In genomic region chr18:5998907-5999306, GRCh38 we compare ENCODE assay signal across 14 cellular contexts.
A peak's percentile ranks its signal among the peaks of the same experiment; 100 is the strongest.
DNase-seq lines count a peak whose midpoint lies in the region; ATAC-seq, FAIRE-seq and TF ChIP-seq lines count a peak whose summit lies in the region.
"Had no signal": no experiment of that assay in that cellular context is flagged by ENCODE, and none has a peak within 500 bp of the region (broad histone marks: within the 10 kb centered on the region; RNA-seq: fewer than 3 reads in every experiment).

No MANE protein-coding gene starts in this region.

- peak; percentile 68 for FAIRE-seq in GM18507 (lab: Jason Lieb, UNC)
- FAIRE-seq: islet of Langerhans had no signal

- intact Hi-C loops in left colon (cut with DNase I, micrococcal nuclease) = no loop called here

- ATAC-seq in GM19463 (IDR thresholded peaks at IDR 0.05; ENCODE audit: unreplicated experiment) (peak; percentile 95), HG02840 (IDR thresholded peaks at IDR 0.05; ENCODE audit: low FRiP score, unreplicated experiment) (peak; percentile 65), HG03457 (IDR thresholded peaks at IDR 0.05; ENCODE audit: unreplicated experiment) (peak; percentile 80), left colon (no peak)
- ATAC-seq: HCT116 had no signal

- no peaks in the 10 kb centered on the region for H3K36me3 Mint-ChIP-seq in neural progenitor cell
- H3K36me3 Mint-ChIP-seq: type B pancreatic cell had no signal

- no peak overlapping the region for H3K9ac ChIP-seq in neural progenitor cell

- peaks cover 18% of the 10 kb centered on the region for H3K4me1 ChIP-seq in neural progenitor cell

- H3K4me2 ChIP-seq in neural progenitor cell = no peak overlapping the region

- DNase-seq in GM18507 (ENCODE audit: extremely low spot score, insufficient read length, low read depth) = no peak
- no peak for DNase-seq in left colon
- no peak for DNase-seq in neural progenitor cell (ENCODE audit: low spot score)
- DNase-seq in NCI-H526 (lab: John Stamatoyannopoulos, UW) = no peak
- no peak for DNase-seq in foreskin fibroblast
- DNase-seq: AML-193, NCI-H226 had no signal

- peaks cover 23% of the 10 kb centered on the region for H3K4me1 Mint-ChIP-seq in neural progenitor cell

- TF ChIP-seq CTCF in neural progenitor cell (IDR thresholded peaks at IDR 0.05) (no peak), foreskin fibroblast (IDR thresholded peaks at IDR 0.05; ENCODE audit: low read depth, low read length) (no peak)

- no peak overlapping the region for H2AFZ ChIP-seq in neural progenitor cell (replicated peaks)

- H3K4me3 Mint-ChIP-seq in neural progenitor cell = no peak overlapping the region
- H3K4me3 Mint-ChIP-seq: type B pancreatic cell had no signal

- no peak overlapping the region for H3K27ac ChIP-seq in neural progenitor cell
- H3K27ac ChIP-seq: coronary artery had no signal

- H3F3A ChIP-seq in neural progenitor cell (ENCODE audit: low read depth) = no peaks in the 10 kb centered on the region

- H3K27ac Mint-ChIP-seq in neural progenitor cell = no peak overlapping the region
- H3K27ac Mint-ChIP-seq: type B pancreatic cell had no signal

- H3K27me3 Mint-ChIP-seq in neural progenitor cell (ENCODE audit: insufficient read depth, low read depth) = peaks cover 2% of the 10 kb centered on the region

- no peaks in the 10 kb centered on the region for H3K36me3 ChIP-seq in neural progenitor cell

- H3K9me3 Mint-ChIP-seq in neural progenitor cell = peaks cover 6% of the 10 kb centered on the region

- H4K20me1 ChIP-seq in neural progenitor cell (ENCODE audit: low read depth) = no peaks in the 10 kb centered on the region

- H3K4me3 ChIP-seq in neural progenitor cell = no peak overlapping the region
- H3K4me3 ChIP-seq in foreskin fibroblast (ENCODE audit: low read depth in 1 of 2, low read length in 2 of 2) = no peak overlapping the region
- H3K4me3 ChIP-seq: coronary artery had no signal

- no peaks in the 10 kb centered on the region for H3K27me3 ChIP-seq in neural progenitor cell

- no peaks in the 10 kb centered on the region for H3K9me3 ChIP-seq in neural progenitor cell (ENCODE audit: low read depth)

- H3K79me2 ChIP-seq in neural progenitor cell (ENCODE audit: low read depth) = no peaks in the 10 kb centered on the region
